In the genomic region with DNA sequence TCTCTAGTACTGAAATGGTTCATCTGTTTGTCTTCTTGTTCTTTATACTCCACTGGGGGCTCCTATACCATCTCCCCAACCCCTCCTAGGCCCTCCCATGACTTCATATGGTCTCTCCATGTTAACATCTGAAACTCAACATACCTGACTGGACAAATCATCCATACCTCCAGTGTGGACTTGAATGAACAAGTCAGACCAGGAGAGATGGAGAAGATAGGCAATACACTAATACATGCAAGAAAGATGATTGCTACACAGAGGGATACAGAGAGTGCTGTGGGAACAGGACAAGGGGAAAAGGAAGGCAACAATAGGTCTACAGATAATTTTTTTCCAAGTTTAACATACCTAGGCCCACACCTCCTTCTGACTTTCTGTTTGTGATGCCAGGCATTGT, we compare ENCODE assay signal across 22 cellular contexts.
"Had no signal": no experiment of that assay in that cellular context is flagged by ENCODE, and none has a peak within 500 bp of the region (broad histone marks: within the 10 kb centered on the region; RNA-seq: fewer than 3 reads in every experiment).

No MANE protein-coding gene starts in this region.

- H3K36me3 ChIP-seq: left lung, neural progenitor cell, thyroid gland, vagina had no signal

- H3K9ac ChIP-seq: neural progenitor cell, parathyroid adenoma had no signal

- H3K79me2 ChIP-seq: parathyroid adenoma had no signal

- H3K27ac ChIP-seq: esophagus squamous epithelium, left lung, neural progenitor cell, parathyroid adenoma, thyroid gland, vagina had no signal

- H3K27me3 ChIP-seq: dorsolateral prefrontal cortex, esophagus squamous epithelium, left lung, neural progenitor cell, thyroid gland, vagina had no signal

- H2AFZ ChIP-seq: neural progenitor cell, parathyroid adenoma had no signal

- H3K4me1 ChIP-seq: esophagus squamous epithelium, left lung, parathyroid adenoma, thyroid gland, vagina had no signal

- FAIRE-seq: colon, frontal cortex, kidney had no signal

- DNase-seq: dorsolateral prefrontal cortex; effector CD4-positive, alpha-beta T cell; esophagus squamous epithelium; head of caudate nucleus; kidney; left lung; mesendoderm; midbrain; naive thymus-derived CD4-positive, alpha-beta T cell; stimulated activated CD4-positive, alpha-beta T cell treated with anti-CD3 and anti-CD28 coated beads, Interleukin-12 subunit alpha, Interleukin-12 subunit beta, amount 100 ng/mL, for 4 hours; stimulated activated CD4-positive, alpha-beta T cell treated with anti-CD3 and anti-CD28 coated beads, Interleukin-1b, Interleukin-23, amount 100 ng/mL, for 48 hours; stimulated activated CD4-positive, alpha-beta T cell treated with anti-CD3 and anti-CD28 coated beads, Interleukin-4, amount 100 ng/mL, for 1 hour; stimulated activated CD8-positive, alpha-beta memory T cell treated with anti-CD3 and anti-CD28 coated beads, Interleukin-4, amount 100 ng/mL, for 48 hours; stimulated activated naive CD4-positive, alpha-beta T cell; stimulated activated naive CD8-positive, alpha-beta T cell treated with anti-CD3 and anti-CD28 coated beads, Interleukin-15, amount 100 ng/mL, for 72 hours; thyroid gland had no signal

- H3K4me3 ChIP-seq: dorsolateral prefrontal cortex, esophagus squamous epithelium, left lung, neural progenitor cell, smooth muscle cell, thyroid gland, vagina had no signal

- H3K4me2 ChIP-seq: neural progenitor cell, smooth muscle cell had no signal

- H3K9me3 ChIP-seq: esophagus squamous epithelium, left lung, thyroid gland, vagina had no signal
